ENCODE assay signal across 8 cellular contexts in the genomic region with DNA sequence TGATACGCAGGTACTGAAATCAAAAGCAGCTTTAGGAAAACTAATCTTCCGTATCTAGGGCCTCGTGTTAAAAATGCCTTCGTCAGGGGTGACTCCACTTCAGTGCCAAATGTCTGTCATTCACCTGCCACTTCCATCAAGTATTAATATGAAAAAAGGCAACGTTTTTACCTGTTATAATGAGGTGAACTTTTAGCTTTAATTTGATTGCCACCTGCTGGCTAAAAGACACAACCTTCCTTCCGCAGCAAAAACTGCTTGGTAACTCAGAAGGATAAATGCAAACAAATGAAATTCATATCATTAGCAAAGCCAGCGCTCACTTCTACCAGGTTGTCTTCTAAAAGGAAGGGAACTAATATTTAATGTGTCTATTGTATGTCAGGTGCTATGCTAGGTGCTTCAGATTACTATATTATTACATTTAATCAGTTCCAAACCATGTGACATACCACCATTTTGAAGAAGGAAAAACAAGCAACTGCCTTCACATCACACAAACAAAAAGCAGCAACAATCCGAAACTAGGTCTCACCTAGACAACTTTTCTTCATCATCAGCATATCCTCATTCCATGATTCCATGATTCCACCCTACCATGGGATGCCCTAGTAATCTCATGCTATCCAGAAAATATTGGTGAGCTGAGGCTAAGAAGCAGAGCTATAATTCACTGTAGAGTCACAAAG. TPM values are rescaled to one million over a fixed set of nuclear protein-coding genes. Genes with fewer than 3 reads are reported as not detected.
DNase-seq lines count a peak whose midpoint lies in the region; ATAC-seq and TF ChIP-seq lines count a peak whose summit lies in the region.

No MANE protein-coding gene starts in this region.

- peak; percentile 31 for DNase-seq in Calu3
- peak; percentile 50 for DNase-seq in activated naive CD4-positive, alpha-beta T cell treated with anti-CD3 and anti-CD28 coated beads, Interleukin-2, amount 10 ng/mL, durations not matched to agents 7 days and 5 days
- no peak for DNase-seq in left colon
- no peak for DNase-seq in T1000 (lab: John Stamatoyannopoulos, UW)

- H3K36me3 Mint-ChIP-seq in Calu3 (ENCODE audit: insufficient read depth, unreplicated experiment), result no peaks in the 10 kb centered on the region
- no peaks in the 10 kb centered on the region for H3K36me3 Mint-ChIP-seq in activated naive CD4-positive, alpha-beta T cell treated with anti-CD3 and anti-CD28 coated beads, Interleukin-2, amount 10 ng/mL, durations not matched to agents 7 days and 5 days

- TF ChIP-seq CTCF in Calu3 (IDR thresholded peaks at IDR 0.05; ENCODE audit: unreplicated experiment), result peak; percentile 55
- peak; percentile 74 for TF ChIP-seq CTCF in LNCAP (IDR thresholded peaks at IDR 0.05)

- CTCF ChIA-PET in Calu3 (lab: Charles Lee), result interaction anchor here (1.0 to 2.8 kb wide), 6 partner anchors 21 to 229 kb away, joined by 3 to 22 read pairs (median 4); partner anchors contain the start of gene ARHGAP18
- CTCF ChIA-PET in activated naive CD4-positive, alpha-beta T cell treated with anti-CD3 and anti-CD28 coated beads, Interleukin-2, amount 10 ng/mL, durations not matched to agents 7 days and 5 days (lab: Charles Lee), result interaction anchor here (0.6 to 7.3 kb wide), 18 partner anchors 12 to 419 kb away, joined by 3 to 159 read pairs (median 5); no protein-coding TSS in a partner anchor

- intact Hi-C loops in Calu3 (cut with micrococcal nuclease; ENCODE audit: unreplicated experiment), result loop anchor here (1.0 to 10.0 kb wide), 5 partner anchors 63 to 294 kb away; no protein-coding TSS in a partner anchor
- intact Hi-C loops in left colon (cut with DNase I, micrococcal nuclease), result loop anchor here in 1 of 2 donors (5.0 kb wide), 1 partner anchor 133 kb away; no protein-coding TSS in a partner anchor

- ATAC-seq in GM19043 (IDR thresholded peaks at IDR 0.05; ENCODE audit: low read depth, unreplicated experiment), result peak; percentile 69
- peak; percentile 63 for ATAC-seq in left colon
- ATAC-seq in GM18519 (IDR thresholded peaks at IDR 0.05; ENCODE audit: low FRiP score, unreplicated experiment), result no peak
- ATAC-seq in GM18870 (IDR thresholded peaks at IDR 0.05; ENCODE audit: unreplicated experiment), result no peak

- no TSS peak for BruUV-seq in Calu3 (replicated peaks; lab: Mats Ljungman, UMichigan)

- peaks cover 17% of the 10 kb centered on the region for H3K4me1 Mint-ChIP-seq in Calu3 (ENCODE audit: low read depth, unreplicated experiment)
- peaks cover 8% of the 10 kb centered on the region for H3K4me1 Mint-ChIP-seq in activated naive CD4-positive, alpha-beta T cell treated with anti-CD3 and anti-CD28 coated beads, Interleukin-2, amount 10 ng/mL, durations not matched to agents 7 days and 5 days

- H3K27me3 Mint-ChIP-seq in Calu3 (ENCODE audit: unreplicated experiment), result no peaks in the 10 kb centered on the region
- no peaks in the 10 kb centered on the region for H3K27me3 Mint-ChIP-seq in activated naive CD4-positive, alpha-beta T cell treated with anti-CD3 and anti-CD28 coated beads, Interleukin-2, amount 10 ng/mL, durations not matched to agents 7 days and 5 days

- H3K9me3 Mint-ChIP-seq in Calu3 (ENCODE audit: low read depth, unreplicated experiment), result no peaks in the 10 kb centered on the region
- H3K9me3 Mint-ChIP-seq in activated naive CD4-positive, alpha-beta T cell treated with anti-CD3 and anti-CD28 coated beads, Interleukin-2, amount 10 ng/mL, durations not matched to agents 7 days and 5 days, result no peaks in the 10 kb centered on the region

- no peak overlapping the region for H3K4me3 Mint-ChIP-seq in Calu3 (ENCODE audit: low read depth, unreplicated experiment)
- no peak overlapping the region for H3K4me3 Mint-ChIP-seq in activated naive CD4-positive, alpha-beta T cell treated with anti-CD3 and anti-CD28 coated beads, Interleukin-2, amount 10 ng/mL, durations not matched to agents 7 days and 5 days

- H3K27ac Mint-ChIP-seq in Calu3 (ENCODE audit: unreplicated experiment), result peak overlapping the region; percentile 2
- no peak overlapping the region for H3K27ac Mint-ChIP-seq in activated naive CD4-positive, alpha-beta T cell treated with anti-CD3 and anti-CD28 coated beads, Interleukin-2, amount 10 ng/mL, durations not matched to agents 7 days and 5 days

RNA-seq across cellular contexts. Expression of gene ARHGAP18, which starts 20.6 kb away (rescaled TPM):
- 64.5 and 65.6 TPM in 2 replicates for total RNA-seq in Calu3 (2022)
- total RNA-seq in left colon, result 10 to 100 TPM; 19.9 to 26.9 TPM

Comparison
In these comparisons a context has a peak if more than half of its experiments do, and no peak if none do; other contexts are left out.
1. DNase-seq: peak in Calu3 (single experiment) and activated naive CD4-positive, alpha-beta T cell treated with anti-CD3 and anti-CD28 coated beads, Interleukin-2, amount 10 ng/mL, durations not matched to agents 7 days and 5 days (single experiment); none in left colon (0 of 2) and T1000 (single experiment).
2. ATAC-seq: peak in GM19043 (single experiment) and left colon (single experiment); none in GM18519 (single experiment) and GM18870 (single experiment).